In genomic region chr18:70113511-70113910, GRCh38 we compare ENCODE assay signal across 6 cellular contexts.
"Had no signal": no experiment of that assay in that cellular context is flagged by ENCODE, and none has a peak within 500 bp of the region (broad histone marks: within the 10 kb centered on the region; RNA-seq: fewer than 3 reads in every experiment).

No MANE protein-coding gene starts in this region.

- ATAC-seq: HepG2, K562 had no signal

- H3K4me3 ChIP-seq: K562 had no signal

- H3K27ac ChIP-seq: HL-60, KMS-11 had no signal

- H3K9ac ChIP-seq: KMS-11 had no signal

- H3K4me2 ChIP-seq: KMS-11 had no signal

- DNase-seq: KBM-7, KG1 had no signal
